Comparison of ENCODE assay signal across 22 cellular contexts in genomic region chr20:50329981-50330503, GRCh38.
DNase-seq lines count a peak whose midpoint lies in the region; ATAC-seq and TF ChIP-seq lines count a peak whose summit lies in the region.
"Had no signal": no experiment of that assay in that cellular context is flagged by ENCODE, and none has a peak within 500 bp of the region (broad histone marks: within the 10 kb centered on the region; RNA-seq: fewer than 3 reads in every experiment).

No MANE protein-coding gene starts in this region.

- H3K4me2 ChIP-seq in BLaER1 treated with 17β-estradiol and CSF1 and Interleukin-3, amounts not matched to agents 10 nM and 100 nM = peak overlapping the region; percentile 14 to 78 (median 56); a peak in 19 of 22 replicates

- H3K27ac ChIP-seq in BLaER1 treated with 17β-estradiol and CSF1 and Interleukin-3, amounts not matched to agents 10 nM and 100 nM = no peak overlapping the region
- H3K27ac ChIP-seq in sigmoid colon = no peak overlapping the region

- H3K36me3 Mint-ChIP-seq in activated naive CD4-positive, alpha-beta T cell treated with anti-CD3 and anti-CD28 coated beads, Interleukin-2, amount 50 U/mL, for 24 hours = no peaks in the 10 kb centered on the region
- no peaks in the 10 kb centered on the region for H3K36me3 Mint-ChIP-seq in activated T-helper 1 cell treated with anti-CD3 and anti-CD28 coated beads, Interleukin-12 subunit alpha, Interleukin-12 subunit beta, Interleukin-2, Interleukin-4 antibody, amounts not matched to agents 30 ng/mL and 10 ng/mL and 1 ng/mL, durations not matched to agents 14 hours and 24 hours and 36 hours (ENCODE audit: low read depth)
- H3K36me3 Mint-ChIP-seq: IgD-negative memory B cell had no signal

- TF ChIP-seq EP300 in sigmoid colon (IDR thresholded peaks at IDR 0.05) = no peak

- no peak for DNase-seq in activated naive CD4-positive, alpha-beta T cell treated with anti-CD3 and anti-CD28 coated beads, Interleukin-2, amount 50 U/mL, for 16 hours
- no peak for DNase-seq in activated T-helper 1 cell treated with anti-CD3 and anti-CD28 coated beads, Interleukin-12 subunit alpha, Interleukin-12 subunit beta, Interleukin-2, Interleukin-4 antibody, amounts not matched to agents 30 ng/mL and 10 ng/mL and 1 ng/mL, durations not matched to agents 14 hours and 24 hours and 36 hours (ENCODE audit: low spot score)
- DNase-seq in sigmoid colon = peak; percentile 33
- no peak for DNase-seq in cerebellum (ENCODE audit: low spot score)
- DNase-seq: 8988T; CD4-positive, alpha-beta T cell; DMS53; GOT3; HCEC 1CT; NCI-H1092; NCI-H1436; NCI-H187; NCI-H2081 treated with DMSO at 0.1 percent for 48 hours; NCI-H2171; NCI-H510A; NCI-H69; SHP77 treated with DMSO at 0.1 percent for 48 hours had no signal

- peak overlapping the region; percentile 0 for H3K27ac Mint-ChIP-seq in activated naive CD4-positive, alpha-beta T cell treated with anti-CD3 and anti-CD28 coated beads, Interleukin-2, amount 50 U/mL, for 24 hours
- peak overlapping the region; percentile 6 for H3K27ac Mint-ChIP-seq in activated T-helper 1 cell treated with anti-CD3 and anti-CD28 coated beads, Interleukin-12 subunit alpha, Interleukin-12 subunit beta, Interleukin-2, Interleukin-4 antibody, amounts not matched to agents 30 ng/mL and 10 ng/mL and 1 ng/mL, durations not matched to agents 14 hours and 24 hours and 36 hours
- H3K27ac Mint-ChIP-seq: CD4-positive, alpha-beta T cell; IgD-negative memory B cell had no signal

- H3K9me3 ChIP-seq in BLaER1 treated with 17β-estradiol and CSF1 and Interleukin-3, amounts not matched to agents 10 nM and 100 nM (replicated peaks in 1 of 11) = peaks cover 13 to 31% (median 19%) of the 10 kb centered on the region in 11 experiments
- no peaks in the 10 kb centered on the region for H3K9me3 ChIP-seq in sigmoid colon

- peaks cover 1% of the 10 kb centered on the region for H3K27me3 Mint-ChIP-seq in activated naive CD4-positive, alpha-beta T cell treated with anti-CD3 and anti-CD28 coated beads, Interleukin-2, amount 50 U/mL, for 24 hours
- peaks cover 13% of the 10 kb centered on the region for H3K27me3 Mint-ChIP-seq in activated T-helper 1 cell treated with anti-CD3 and anti-CD28 coated beads, Interleukin-12 subunit alpha, Interleukin-12 subunit beta, Interleukin-2, Interleukin-4 antibody, amounts not matched to agents 30 ng/mL and 10 ng/mL and 1 ng/mL, durations not matched to agents 14 hours and 24 hours and 36 hours (ENCODE audit: insufficient read depth)
- H3K27me3 Mint-ChIP-seq: CD4-positive, alpha-beta T cell had no signal

- H3K4me1 ChIP-seq in BLaER1 treated with 17β-estradiol and CSF1 and Interleukin-3, amounts not matched to agents 10 nM and 100 nM = peaks cover 8 to 46% (median 18%) of the 10 kb centered on the region in 10 experiments; a peak in 19 of 20 replicates
- no peaks in the 10 kb centered on the region for H3K4me1 ChIP-seq in sigmoid colon

- H3K9ac ChIP-seq in BLaER1 treated with 17β-estradiol and CSF1 and Interleukin-3, amounts not matched to agents 10 nM and 100 nM = no peak overlapping the region

- no peaks in the 10 kb centered on the region; a peak in 1 of 22 replicates for H3K36me3 ChIP-seq in BLaER1 treated with 17β-estradiol and CSF1 and Interleukin-3, amounts not matched to agents 10 nM and 100 nM
- no peaks in the 10 kb centered on the region for H3K36me3 ChIP-seq in sigmoid colon

- ATAC-seq in GM19035 (IDR thresholded peaks at IDR 0.05; ENCODE audit: unreplicated experiment) (no peak), HG03159 (IDR thresholded peaks at IDR 0.05; ENCODE audit: unreplicated experiment) (no peak)

- no peak for TF ChIP-seq CTCF in sigmoid colon (IDR thresholded peaks at IDR 0.05)

- H3K9me3 Mint-ChIP-seq in activated naive CD4-positive, alpha-beta T cell treated with anti-CD3 and anti-CD28 coated beads, Interleukin-2, amount 50 U/mL, for 24 hours = no peaks in the 10 kb centered on the region
- H3K9me3 Mint-ChIP-seq in activated T-helper 1 cell treated with anti-CD3 and anti-CD28 coated beads, Interleukin-12 subunit alpha, Interleukin-12 subunit beta, Interleukin-2, Interleukin-4 antibody, amounts not matched to agents 30 ng/mL and 10 ng/mL and 1 ng/mL, durations not matched to agents 14 hours and 24 hours and 36 hours = peaks cover 3% of the 10 kb centered on the region
- H3K9me3 Mint-ChIP-seq: CD4-positive, alpha-beta T cell had no signal

- H3K4me3 Mint-ChIP-seq in activated naive CD4-positive, alpha-beta T cell treated with anti-CD3 and anti-CD28 coated beads, Interleukin-2, amount 50 U/mL, for 24 hours = no peak overlapping the region
- no peak overlapping the region for H3K4me3 Mint-ChIP-seq in activated T-helper 1 cell treated with anti-CD3 and anti-CD28 coated beads, Interleukin-12 subunit alpha, Interleukin-12 subunit beta, Interleukin-2, Interleukin-4 antibody, amounts not matched to agents 30 ng/mL and 10 ng/mL and 1 ng/mL, durations not matched to agents 14 hours and 24 hours and 36 hours
- H3K4me3 Mint-ChIP-seq: CD4-positive, alpha-beta T cell had no signal

- WGBS in sigmoid colon, 2 donors = 92% methylated on average over 3 of the region's 3 CpGs

- H4K20me1 ChIP-seq in BLaER1 treated with 17β-estradiol and CSF1 and Interleukin-3, amounts not matched to agents 10 nM and 100 nM = no peaks in the 10 kb centered on the region

- 0 out of 22 replicates have a peak, but pooled peaks cover 0 to 5% (median 0%) of the 10 kb centered on the region in 11 experiments for H3K27me3 ChIP-seq in BLaER1 treated with 17β-estradiol and CSF1 and Interleukin-3, amounts not matched to agents 10 nM and 100 nM
- no peaks in the 10 kb centered on the region for H3K27me3 ChIP-seq in sigmoid colon

- H3K4me3 ChIP-seq in BLaER1 treated with 17β-estradiol and CSF1 and Interleukin-3, amounts not matched to agents 10 nM and 100 nM = no peak overlapping the region
- no peak overlapping the region for H3K4me3 ChIP-seq in sigmoid colon

- no peaks in the 10 kb centered on the region for H3K4me1 Mint-ChIP-seq in activated naive CD4-positive, alpha-beta T cell treated with anti-CD3 and anti-CD28 coated beads, Interleukin-2, amount 50 U/mL, for 24 hours
- peaks cover 3% of the 10 kb centered on the region for H3K4me1 Mint-ChIP-seq in activated T-helper 1 cell treated with anti-CD3 and anti-CD28 coated beads, Interleukin-12 subunit alpha, Interleukin-12 subunit beta, Interleukin-2, Interleukin-4 antibody, amounts not matched to agents 30 ng/mL and 10 ng/mL and 1 ng/mL, durations not matched to agents 14 hours and 24 hours and 36 hours (ENCODE audit: low read depth)

- TF ChIP-seq POLR2A in sigmoid colon (IDR thresholded peaks at IDR 0.05) = no peak

- intact Hi-C loops in activated T-helper 1 cell treated with anti-CD3 and anti-CD28 coated beads, Interleukin-12 subunit alpha, Interleukin-12 subunit beta, Interleukin-2, Interleukin-4 antibody, amounts not matched to agents 30 ng/mL and 10 ng/mL and 1 ng/mL, durations not matched to agents 14 hours and 24 hours and 36 hours (cut with micrococcal nuclease) = no loop called here
- intact Hi-C loops in sigmoid colon (cut with DNase I) = no loop called here
